27 cellular contexts compared by ENCODE assay signal in the genomic region with DNA sequence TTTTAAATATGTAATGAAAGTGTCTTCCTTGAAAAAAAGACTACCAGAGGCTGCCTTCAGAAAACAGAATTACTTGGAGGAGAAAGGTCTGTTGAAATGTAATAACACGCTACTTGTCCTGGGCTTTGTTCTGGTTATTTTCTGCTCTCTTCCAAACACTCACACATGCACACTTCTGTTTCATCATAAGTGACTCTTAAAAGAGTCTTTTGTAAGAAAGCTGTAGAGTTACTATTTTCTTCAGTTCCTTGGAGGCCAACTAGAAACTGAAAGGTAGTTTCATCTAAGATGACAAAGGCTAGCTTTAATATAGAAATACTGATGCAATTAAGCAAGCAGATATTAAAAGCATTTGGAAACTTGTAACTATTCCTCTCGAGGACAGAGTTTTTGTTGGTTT. TPM values are rescaled to one million over a fixed set of nuclear protein-coding genes. Genes with fewer than 3 reads are reported as not detected.
DNase-seq lines count a peak whose midpoint lies in the region; ATAC-seq, FAIRE-seq and TF ChIP-seq lines count a peak whose summit lies in the region.
"Had no signal": no experiment of that assay in that cellular context is flagged by ENCODE, and none has a peak within 500 bp of the region (broad histone marks: within the 10 kb centered on the region; RNA-seq: fewer than 3 reads in every experiment).

No MANE protein-coding gene starts in this region.

- no peak overlapping the region for H3K4me3 Mint-ChIP-seq in activated CD4-positive, alpha-beta T cell treated with anti-CD3 and anti-CD28 coated beads for 36 hours
- H3K4me3 Mint-ChIP-seq in activated CD4-positive, alpha-beta T cell treated with anti-CD3 and anti-CD28 coated beads, Interleukin-2, amount 10 ng/mL, durations not matched to agents 24 days and 14 days: no peak overlapping the region
- no peak overlapping the region for H3K4me3 Mint-ChIP-seq in activated T-helper 1 cell treated with anti-CD3 and anti-CD28 coated beads, Interleukin-12 subunit alpha, Interleukin-12 subunit beta, Interleukin-2, Interleukin-4 antibody, amounts not matched to agents 30 ng/mL and 10 ng/mL and 1 ng/mL, durations not matched to agents 14 hours and 24 hours and 36 hours
- H3K4me3 Mint-ChIP-seq: central memory CD8-positive, alpha-beta T cell; HFFc6; memory B cell; stimulated activated effector memory CD8-positive, alpha-beta T cell treated with anti-CD3 and anti-CD28 coated beads, Interleukin-12 subunit alpha, Interleukin-12 subunit beta, amount 100 ng/mL, for 72 hours had no signal

- no peak for TF ChIP-seq CTCF in lower lobe of right lung (IDR thresholded peaks at IDR 0.05)

- peaks cover 54% of the 10 kb centered on the region for H3K36me3 ChIP-seq in lower lobe of right lung

- ATAC-seq in activated CD4-positive, alpha-beta T cell treated with anti-CD3 and anti-CD28 coated beads for 36 hours: no peak
- peak; percentile 35 to 54 for ATAC-seq in lower lobe of right lung
- ATAC-seq in HG03520 (IDR thresholded peaks at IDR 0.05; ENCODE audit: unreplicated experiment): no peak
- ATAC-seq: HepG2; stimulated activated effector memory CD8-positive, alpha-beta T cell treated with anti-CD3 and anti-CD28 coated beads, Interleukin-12 subunit alpha, Interleukin-12 subunit beta, amount 100 ng/mL, for 72 hours had no signal

- POLR2A ChIA-PET in activated CD4-positive, alpha-beta T cell treated with anti-CD3 and anti-CD28 coated beads for 36 hours (lab: Charles Lee): interaction anchor here (0.7 kb wide), 2 partner anchors 51 to 307 kb away, joined by 3 to 4 read pairs; no protein-coding TSS in a partner anchor

- H3K36me3 Mint-ChIP-seq in activated CD4-positive, alpha-beta T cell treated with anti-CD3 and anti-CD28 coated beads for 36 hours (ENCODE audit: low read depth): peaks cover 29% of the 10 kb centered on the region
- H3K36me3 Mint-ChIP-seq in activated CD4-positive, alpha-beta T cell treated with anti-CD3 and anti-CD28 coated beads, Interleukin-2, amount 10 ng/mL, durations not matched to agents 24 days and 14 days (ENCODE audit: low read depth): peaks cover 43% of the 10 kb centered on the region
- H3K36me3 Mint-ChIP-seq in activated T-helper 1 cell treated with anti-CD3 and anti-CD28 coated beads, Interleukin-12 subunit alpha, Interleukin-12 subunit beta, Interleukin-2, Interleukin-4 antibody, amounts not matched to agents 30 ng/mL and 10 ng/mL and 1 ng/mL, durations not matched to agents 14 hours and 24 hours and 36 hours (ENCODE audit: low read depth): peaks cover 34% of the 10 kb centered on the region

- no peaks in the 10 kb centered on the region for H3K9me3 Mint-ChIP-seq in activated CD4-positive, alpha-beta T cell treated with anti-CD3 and anti-CD28 coated beads for 36 hours (ENCODE audit: low read depth)
- H3K9me3 Mint-ChIP-seq in activated CD4-positive, alpha-beta T cell treated with anti-CD3 and anti-CD28 coated beads, Interleukin-2, amount 10 ng/mL, durations not matched to agents 24 days and 14 days: no peaks in the 10 kb centered on the region
- H3K9me3 Mint-ChIP-seq in activated T-helper 1 cell treated with anti-CD3 and anti-CD28 coated beads, Interleukin-12 subunit alpha, Interleukin-12 subunit beta, Interleukin-2, Interleukin-4 antibody, amounts not matched to agents 30 ng/mL and 10 ng/mL and 1 ng/mL, durations not matched to agents 14 hours and 24 hours and 36 hours: no peaks in the 10 kb centered on the region
- H3K9me3 Mint-ChIP-seq: central memory CD8-positive, alpha-beta T cell; HFFc6; memory B cell; naive B cell; stimulated activated effector memory CD8-positive, alpha-beta T cell treated with anti-CD3 and anti-CD28 coated beads, Interleukin-12 subunit alpha, Interleukin-12 subunit beta, amount 100 ng/mL, for 72 hours had no signal

- peak overlapping the region; percentile 29 for H3K27ac Mint-ChIP-seq in activated CD4-positive, alpha-beta T cell treated with anti-CD3 and anti-CD28 coated beads for 36 hours
- no peak overlapping the region for H3K27ac Mint-ChIP-seq in activated CD4-positive, alpha-beta T cell treated with anti-CD3 and anti-CD28 coated beads, Interleukin-2, amount 10 ng/mL, durations not matched to agents 24 days and 14 days
- peak overlapping the region; percentile 51 for H3K27ac Mint-ChIP-seq in activated T-helper 1 cell treated with anti-CD3 and anti-CD28 coated beads, Interleukin-12 subunit alpha, Interleukin-12 subunit beta, Interleukin-2, Interleukin-4 antibody, amounts not matched to agents 30 ng/mL and 10 ng/mL and 1 ng/mL, durations not matched to agents 14 hours and 24 hours and 36 hours
- H3K27ac Mint-ChIP-seq: HFFc6; memory B cell; stimulated activated effector memory CD8-positive, alpha-beta T cell treated with anti-CD3 and anti-CD28 coated beads, Interleukin-12 subunit alpha, Interleukin-12 subunit beta, amount 100 ng/mL, for 72 hours had no signal

- H3K4me1 Mint-ChIP-seq in activated CD4-positive, alpha-beta T cell treated with anti-CD3 and anti-CD28 coated beads for 36 hours: peaks cover 16% of the 10 kb centered on the region
- H3K4me1 Mint-ChIP-seq in activated CD4-positive, alpha-beta T cell treated with anti-CD3 and anti-CD28 coated beads, Interleukin-2, amount 10 ng/mL, durations not matched to agents 24 days and 14 days: peaks cover 9% of the 10 kb centered on the region
- peaks cover 11% of the 10 kb centered on the region for H3K4me1 Mint-ChIP-seq in activated T-helper 1 cell treated with anti-CD3 and anti-CD28 coated beads, Interleukin-12 subunit alpha, Interleukin-12 subunit beta, Interleukin-2, Interleukin-4 antibody, amounts not matched to agents 30 ng/mL and 10 ng/mL and 1 ng/mL, durations not matched to agents 14 hours and 24 hours and 36 hours (ENCODE audit: low read depth)
- H3K4me1 Mint-ChIP-seq: stimulated activated effector memory CD8-positive, alpha-beta T cell treated with anti-CD3 and anti-CD28 coated beads, Interleukin-12 subunit alpha, Interleukin-12 subunit beta, amount 100 ng/mL, for 72 hours had no signal

- CTCF ChIA-PET in activated CD4-positive, alpha-beta T cell treated with anti-CD3 and anti-CD28 coated beads for 36 hours (lab: Charles Lee): interaction anchor here (0.7 kb wide), 1 partner anchor 17 kb away, joined by 3 read pairs; no protein-coding TSS in a partner anchor

- H3K4me3 ChIP-seq in lower lobe of right lung: no peak overlapping the region
- H3K4me3 ChIP-seq: BLaER1 treated with 17β-estradiol and CSF1 and Interleukin-3, amounts not matched to agents 10 nM and 100 nM; dorsolateral prefrontal cortex; SJCRH30; testis had no signal

- peak; percentile 14 for FAIRE-seq in GM12892 (lab: Jason Lieb, UNC)
- FAIRE-seq: HepG2 had no signal

- H3K27me3 Mint-ChIP-seq in activated CD4-positive, alpha-beta T cell treated with anti-CD3 and anti-CD28 coated beads for 36 hours: no peaks in the 10 kb centered on the region
- H3K27me3 Mint-ChIP-seq in activated CD4-positive, alpha-beta T cell treated with anti-CD3 and anti-CD28 coated beads, Interleukin-2, amount 10 ng/mL, durations not matched to agents 24 days and 14 days: no peaks in the 10 kb centered on the region
- no peaks in the 10 kb centered on the region for H3K27me3 Mint-ChIP-seq in activated T-helper 1 cell treated with anti-CD3 and anti-CD28 coated beads, Interleukin-12 subunit alpha, Interleukin-12 subunit beta, Interleukin-2, Interleukin-4 antibody, amounts not matched to agents 30 ng/mL and 10 ng/mL and 1 ng/mL, durations not matched to agents 14 hours and 24 hours and 36 hours (ENCODE audit: insufficient read depth)
- H3K27me3 Mint-ChIP-seq: central memory CD8-positive, alpha-beta T cell; memory B cell; naive B cell had no signal

- H3K9me3 ChIP-seq in lower lobe of right lung: no peaks in the 10 kb centered on the region
- H3K9me3 ChIP-seq: BLaER1 treated with 17β-estradiol and CSF1 and Interleukin-3, amounts not matched to agents 10 nM and 100 nM; SJCRH30; testis had no signal

- no peak for TF ChIP-seq POLR2A in GM12892 (IDR thresholded peaks at IDR 0.05; ENCODE audit: low read depth, low read length)

- intact Hi-C loops in activated CD4-positive, alpha-beta T cell treated with anti-CD3 and anti-CD28 coated beads for 36 hours (cut with DNase I, micrococcal nuclease): no loop called here
- intact Hi-C loops in activated CD4-positive, alpha-beta T cell treated with anti-CD3 and anti-CD28 coated beads, Interleukin-2, amount 10 ng/mL, durations not matched to agents 24 days and 14 days (cut with micrococcal nuclease): loop anchor here (5.0 kb wide), 1 partner anchor 44 kb away; no protein-coding TSS in a partner anchor
- intact Hi-C loops in activated T-helper 1 cell treated with anti-CD3 and anti-CD28 coated beads, Interleukin-12 subunit alpha, Interleukin-12 subunit beta, Interleukin-2, Interleukin-4 antibody, amounts not matched to agents 30 ng/mL and 10 ng/mL and 1 ng/mL, durations not matched to agents 14 hours and 24 hours and 36 hours (cut with micrococcal nuclease): no loop called here
- intact Hi-C loops in lower lobe of right lung (cut with DNase I): no loop called here

- no peak overlapping the region for H3K27ac ChIP-seq in lower lobe of right lung
- H3K27ac ChIP-seq: dorsolateral prefrontal cortex, SJCRH30, testis, WERI-Rb-1 had no signal

- no peak for DNase-seq in activated CD4-positive, alpha-beta T cell treated with anti-CD3 and anti-CD28 coated beads for 36 hours
- DNase-seq in activated CD4-positive, alpha-beta T cell treated with anti-CD3 and anti-CD28 coated beads, Interleukin-2, amount 10 ng/mL, durations not matched to agents 24 days and 14 days: no peak
- DNase-seq in GM12892 (ENCODE audit: insufficient read length): no peak
- no peak for DNase-seq in activated T-helper 1 cell treated with anti-CD3 and anti-CD28 coated beads, Interleukin-12 subunit alpha, Interleukin-12 subunit beta, Interleukin-2, Interleukin-4 antibody, amounts not matched to agents 30 ng/mL and 10 ng/mL and 1 ng/mL, durations not matched to agents 14 hours and 24 hours and 36 hours (ENCODE audit: low spot score)
- DNase-seq in lower lobe of right lung: no peak
- no peak for DNase-seq in activated effector memory CD4-positive, alpha-beta T cell treated with anti-CD3 and anti-CD28 coated beads, Interleukin-2, amount 50 U/mL, for 16 hours
- no peak for DNase-seq in HUDEP-2 (lab: John Stamatoyannopoulos, UW; ENCODE audit: unreplicated experiment in 76 of 76)
- DNase-seq: activated CD4-positive, alpha-beta T cell treated with anti-CD3 and anti-CD28 coated beads, Interleukin-2, amount 50 U/mL, for 48 hours; aorta; Calu3; dorsolateral prefrontal cortex; foreskin fibroblast; HFFc6; hypothalamus; naive B cell; NCI-H2227 treated with DMSO at 0.1 percent for 48 hours; NCI-H748 treated with DMSO at 0.1 percent for 48 hours; SJCRH30; T-helper 2 cell; testis; WERI-Rb-1 had no signal

- no peaks in the 10 kb centered on the region for H3K27me3 ChIP-seq in lower lobe of right lung (ENCODE audit: low read depth)
- H3K27me3 ChIP-seq: BLaER1 treated with 17β-estradiol and CSF1 and Interleukin-3, amounts not matched to agents 10 nM and 100 nM; dorsolateral prefrontal cortex; SJCRH30; testis had no signal

- H3K4me1 ChIP-seq in lower lobe of right lung: no peaks in the 10 kb centered on the region
- H3K4me1 ChIP-seq: BLaER1 treated with 17β-estradiol and CSF1 and Interleukin-3, amounts not matched to agents 10 nM and 100 nM; SJCRH30 had no signal

RNA-seq across cellular contexts. Expression of gene TASOR2, which starts 39.1 kb away (rescaled TPM):
- 10 to 100 TPM; 41.9 to 45.4 TPM for total RNA-seq in activated CD4-positive, alpha-beta T cell treated with anti-CD3 and anti-CD28 coated beads for 36 hours
- total RNA-seq in activated CD4-positive, alpha-beta T cell treated with anti-CD3 and anti-CD28 coated beads, Interleukin-2, amount 10 ng/mL, durations not matched to agents 24 days and 14 days: 78.2 and 92.3 TPM in 2 replicates
- 23.2 TPM for polyA plus RNA-seq in GM12892 (2012; ENCODE audit: missing spikeins)
- 89.2 and 90.9 TPM in 2 replicates for total RNA-seq in activated T-helper 1 cell treated with anti-CD3 and anti-CD28 coated beads, Interleukin-12 subunit alpha, Interleukin-12 subunit beta, Interleukin-2, Interleukin-4 antibody, amounts not matched to agents 30 ng/mL and 10 ng/mL and 1 ng/mL, durations not matched to agents 14 hours and 24 hours and 36 hours
- 48.9 TPM for total RNA-seq in lower lobe of right lung

RNA-seq across cellular contexts. Expression of gene ASB13, which starts 57.3 kb away (rescaled TPM):
- 1 to 10 TPM; 6.4 to 9.8 TPM for total RNA-seq in activated CD4-positive, alpha-beta T cell treated with anti-CD3 and anti-CD28 coated beads for 36 hours
- 13.5 and 14.5 TPM in 2 replicates for total RNA-seq in activated CD4-positive, alpha-beta T cell treated with anti-CD3 and anti-CD28 coated beads, Interleukin-2, amount 10 ng/mL, durations not matched to agents 24 days and 14 days
- 0.53 TPM for polyA plus RNA-seq in GM12892 (2012; ENCODE audit: missing spikeins)
- total RNA-seq in activated T-helper 1 cell treated with anti-CD3 and anti-CD28 coated beads, Interleukin-12 subunit alpha, Interleukin-12 subunit beta, Interleukin-2, Interleukin-4 antibody, amounts not matched to agents 30 ng/mL and 10 ng/mL and 1 ng/mL, durations not matched to agents 14 hours and 24 hours and 36 hours: 12.7 and 14.6 TPM in 2 replicates
- 27.6 TPM for total RNA-seq in lower lobe of right lung

Comparison
In these comparisons a context has a peak if more than half of its experiments do, and no peak if none do; other contexts are left out.
1. ATAC-seq: peak in lower lobe of right lung (2 of 2); none in activated CD4-positive, alpha-beta T cell treated with anti-CD3 and anti-CD28 coated beads for 36 hours (single experiment) and HG03520 (single experiment).